ENCODE assay signal across 22 cellular contexts in the genomic region with DNA sequence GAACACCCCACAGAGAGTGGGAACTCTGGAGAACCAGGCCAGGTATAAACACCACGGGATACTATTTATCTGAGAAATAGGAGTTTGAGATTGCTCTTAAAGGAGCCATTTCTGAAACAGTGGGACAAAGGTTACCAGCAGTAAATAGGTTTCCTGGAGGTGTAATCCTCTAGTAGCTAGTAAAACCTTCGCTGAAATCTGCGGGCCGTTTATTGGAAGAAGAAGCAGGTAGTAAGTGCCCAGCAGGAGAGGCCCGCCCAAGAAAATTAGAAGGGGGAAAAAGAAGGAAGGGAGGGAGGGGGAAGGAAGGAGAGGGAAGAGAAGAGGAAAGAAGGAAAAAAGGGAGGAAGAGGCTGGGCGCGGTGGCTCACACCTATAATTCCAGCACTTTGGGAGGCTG. TPM values are rescaled to one million over a fixed set of nuclear protein-coding genes. Genes with fewer than 3 reads are reported as not detected.
"Had no signal": no experiment of that assay in that cellular context is flagged by ENCODE, and none has a peak within 500 bp of the region (broad histone marks: within the 10 kb centered on the region; RNA-seq: fewer than 3 reads in every experiment).

No MANE protein-coding gene starts in this region.

- FAIRE-seq: bronchial epithelial cell, keratinocyte had no signal

- ATAC-seq: effector memory CD8-positive, alpha-beta T cell; left lung; naive thymus-derived CD8-positive, alpha-beta T cell had no signal

- H3K27me3 Mint-ChIP-seq: activated naive CD8-positive, alpha-beta T cell had no signal

- H3K4me1 ChIP-seq: parathyroid adenoma had no signal

- H3K36me3 ChIP-seq: left lung, neutrophil, tibial artery, vagina, WERI-Rb-1 had no signal

- H3K79me2 ChIP-seq: parathyroid adenoma had no signal

- H2AFZ ChIP-seq: parathyroid adenoma had no signal

- H3K9me3 ChIP-seq: left lung, neutrophil, tibial artery, vagina had no signal

- H3K36me3 Mint-ChIP-seq: activated naive CD8-positive, alpha-beta T cell; memory B cell; naive thymus-derived CD8-positive, alpha-beta T cell had no signal

- DNase-seq: activated CD4-positive, alpha-beta T cell treated with anti-CD3 and anti-CD28 coated beads, Interleukin-2, amount 50 U/mL, for 48 hours; cerebellar nuclear complex; dermis blood vessel endothelial cell; effector memory CD8-positive, alpha-beta T cell; hypothalamus; left lung; naive thymus-derived CD8-positive, alpha-beta T cell; stimulated activated CD4-positive, alpha-beta T cell treated with anti-CD3 and anti-CD28 coated beads, Interleukin-12 subunit alpha, Interleukin-12 subunit beta, amount 100 ng/mL, for 4 hours; stimulated activated CD4-positive, alpha-beta T cell treated with anti-CD3 and anti-CD28 coated beads, Interleukin-1b, Interleukin-23, amount 100 ng/mL, for 48 hours; stimulated activated CD8-positive, alpha-beta memory T cell treated with anti-CD3 and anti-CD28 coated beads, Interleukin-4, amount 100 ng/mL, for 48 hours; stimulated activated naive CD4-positive, alpha-beta T cell; SW 1271; tibial artery; WERI-Rb-1 had no signal

- H3K27me3 ChIP-seq: left lung, tibial artery, vagina had no signal

- H3K4me1 Mint-ChIP-seq: memory B cell had no signal

- H3K27ac Mint-ChIP-seq: activated naive CD8-positive, alpha-beta T cell; activated T-helper 1 cell treated with anti-CD3 and anti-CD28 coated beads, Interleukin-12 subunit alpha, Interleukin-12 subunit beta, Interleukin-2, Interleukin-4 antibody, amounts not matched to agents 30 ng/mL and 10 ng/mL and 1 ng/mL, durations not matched to agents 14 hours and 24 hours and 36 hours; effector memory CD8-positive, alpha-beta T cell; memory B cell had no signal

- H3K4me3 ChIP-seq: left lung, tibial artery, vagina had no signal

- H3K9me3 Mint-ChIP-seq: activated T-helper 1 cell treated with anti-CD3 and anti-CD28 coated beads, Interleukin-12 subunit alpha, Interleukin-12 subunit beta, Interleukin-2, Interleukin-4 antibody, amounts not matched to agents 30 ng/mL and 10 ng/mL and 1 ng/mL, durations not matched to agents 14 hours and 24 hours and 36 hours; effector memory CD8-positive, alpha-beta T cell; memory B cell; naive thymus-derived CD8-positive, alpha-beta T cell had no signal

- H3K4me3 Mint-ChIP-seq: activated naive CD8-positive, alpha-beta T cell; activated T-helper 1 cell treated with anti-CD3 and anti-CD28 coated beads, Interleukin-12 subunit alpha, Interleukin-12 subunit beta, Interleukin-2, Interleukin-4 antibody, amounts not matched to agents 30 ng/mL and 10 ng/mL and 1 ng/mL, durations not matched to agents 14 hours and 24 hours and 36 hours; effector memory CD8-positive, alpha-beta T cell; memory B cell; naive thymus-derived CD8-positive, alpha-beta T cell had no signal

- H3K27ac ChIP-seq: left lung, neutrophil, parathyroid adenoma, vagina, WERI-Rb-1 had no signal

- H3K9ac ChIP-seq: parathyroid adenoma had no signal

RNA-seq across cellular contexts. Expression of a gene that starts 51.7 kb away (rescaled TPM):
- total RNA-seq: naive thymus-derived CD8-positive, alpha-beta T cell had no signal
- polyA plus RNA-seq: naive thymus-derived CD8-positive, alpha-beta T cell had no signal
